Comparison of ENCODE assay signal across 22 cellular contexts in the genomic region with DNA sequence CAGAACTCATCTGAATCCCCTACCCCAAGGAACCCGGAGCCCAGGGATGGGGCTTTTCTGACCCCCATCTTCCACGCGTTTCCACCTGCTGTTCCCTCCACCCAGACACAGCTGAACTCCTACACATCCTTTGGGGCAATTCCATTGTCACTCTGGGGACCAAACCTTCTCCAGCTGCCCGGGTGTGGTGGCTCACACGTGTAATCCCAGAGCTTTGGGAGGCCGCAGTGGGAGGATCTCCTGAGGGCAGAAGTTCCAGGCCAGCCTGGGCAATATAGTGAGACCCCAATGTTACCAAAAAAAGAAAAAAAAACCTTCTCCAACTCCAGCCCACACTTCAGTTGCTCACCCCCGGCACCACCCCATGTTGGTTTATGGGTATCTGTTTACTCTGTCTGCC. TPM values are rescaled to one million over a fixed set of nuclear protein-coding genes. Genes with fewer than 3 reads are reported as not detected.
A peak's percentile ranks its signal among the peaks of the same experiment; 100 is the strongest.
DNase-seq lines count a peak whose midpoint lies in the region; ATAC-seq and TF ChIP-seq lines count a peak whose summit lies in the region.
"Had no signal": no experiment of that assay in that cellular context is flagged by ENCODE, and none has a peak within 500 bp of the region (broad histone marks: within the 10 kb centered on the region; RNA-seq: fewer than 3 reads in every experiment).

No MANE protein-coding gene starts in this region.

- ATAC-seq in right cardiac atrium (no peak), WTC11 (no peak), left lung (no peak)
- ATAC-seq: PC-3 had no signal

- H3K27me3 ChIP-seq in left ventricle myocardium inferior (ENCODE audit: low read depth) (peaks cover 40% of the 10 kb centered on the region), right cardiac atrium (ENCODE audit: control insufficient read depth, insufficient read depth) (no peaks in the 10 kb centered on the region), mucosa of rectum (ENCODE audit: control insufficient read depth in 2 of 2, insufficient read depth in 2 of 2, low read length in 2 of 2) (peaks cover 0 to 2% of the 10 kb centered on the region in 2 donors), left lung (peaks cover 0 to 61% of the 10 kb centered on the region in 2 donors), dorsolateral prefrontal cortex (peaks cover 0 to 3% (median 0%) of the 10 kb centered on the region in 45 donors)
- H3K27me3 ChIP-seq: MG63 had no signal

- no peaks in the 10 kb centered on the region for H3K27me3 Mint-ChIP-seq in WTC11 (ENCODE audit: low read depth)

- peak overlapping the region in 1 of 2 donors; percentile 56 for H3K9ac ChIP-seq in mucosa of rectum (ENCODE audit: low read depth in 1 of 2, low read length in 2 of 2)
- H3K9ac ChIP-seq: GM23248, KMS-11 had no signal

- POLR2A ChIA-PET in WTC11 (lab: Charles Lee) = interaction anchor here (0.6 kb wide), 2 partner anchors 32 to 1863 kb away, joined by 3 to 4 read pairs; no protein-coding TSS in a partner anchor

- no peak for TF ChIP-seq CTCF in left ventricle myocardium inferior (IDR thresholded peaks at IDR 0.05; ENCODE audit: borderline replicate concordance)
- TF ChIP-seq CTCF in WTC11 (IDR thresholded peaks at IDR 0.05) = no peak
- no peak for TF ChIP-seq CTCF in left lung (IDR thresholded peaks at IDR 0.05)
- no peak for TF ChIP-seq CTCF in dorsolateral prefrontal cortex (IDR thresholded peaks at IDR 0.05 in 54 of 56, conservative IDR thresholded peaks at IDR 0.05 in 2 of 56; ENCODE audit: low read depth in 1 of 56, partially characterized antibody in 56 of 56)

- H3K4me1 ChIP-seq in left ventricle myocardium inferior = peaks cover 67% of the 10 kb centered on the region
- peaks cover 12% of the 10 kb centered on the region for H3K4me1 ChIP-seq in right cardiac atrium (ENCODE audit: control insufficient read depth, insufficient read depth, low read length)
- H3K4me1 ChIP-seq in mucosa of rectum (ENCODE audit: control insufficient read depth in 2 of 2, insufficient read depth in 2 of 2, low read length in 2 of 2) = peaks cover 46 to 78% of the 10 kb centered on the region in 2 donors
- peaks cover 0 to 26% of the 10 kb centered on the region in 2 donors for H3K4me1 ChIP-seq in left lung

- peaks cover 4% of the 10 kb centered on the region for H3K36me3 Mint-ChIP-seq in WTC11

- no peak overlapping the region for H3K4me3 Mint-ChIP-seq in WTC11
- H3K4me3 Mint-ChIP-seq: HFFc6 had no signal

- H3K4me3 ChIP-seq in left ventricle myocardium inferior (no peak overlapping the region), right cardiac atrium (ENCODE audit: low read length) (no peak overlapping the region), mucosa of rectum (ENCODE audit: low read length in 2 of 2) (no peak overlapping the region), left lung (no peak overlapping the region), dorsolateral prefrontal cortex (no peak overlapping the region)
- H3K4me3 ChIP-seq: GM12878, GM23248, MG63, SK-N-MC had no signal

- H3K27ac ChIP-seq in left ventricle myocardium inferior (replicated peaks) = peak overlapping the region; percentile 83
- H3K27ac ChIP-seq in right cardiac atrium (ENCODE audit: low read length) = no peak overlapping the region
- H3K27ac ChIP-seq in mucosa of rectum (ENCODE audit: low read depth in 2 of 2, low read length in 2 of 2) = peak overlapping the region; percentile 89 to 93
- H3K27ac ChIP-seq in left lung = no peak overlapping the region
- peak overlapping the region in 5 of 59 donors; percentile 6 to 26 (median 20) for H3K27ac ChIP-seq in dorsolateral prefrontal cortex
- H3K27ac ChIP-seq: C4-2B, GM23248, KMS-11, SK-N-MC had no signal

- CTCF ChIA-PET in WTC11 (lab: Charles Lee) = interaction anchor here (0.7 to 1.9 kb wide), 3 partner anchors 65 to 120 kb away, joined by 3 to 5 read pairs (median 4); no protein-coding TSS in a partner anchor

- peak overlapping the region; percentile 87; the same call in 1 of the 2 replicates for H3K27ac Mint-ChIP-seq in WTC11
- H3K27ac Mint-ChIP-seq: HFFc6 had no signal

- H3K4me1 Mint-ChIP-seq in WTC11 = peaks cover 86% of the 10 kb centered on the region

- no peaks in the 10 kb centered on the region for H3K9me3 Mint-ChIP-seq in WTC11
- H3K9me3 Mint-ChIP-seq: HFFc6 had no signal

- WGBS in right cardiac atrium = 83% methylated on average over 7 of the region's 7 CpGs

- H3K9me3 ChIP-seq in left ventricle myocardium inferior (replicated peaks) (no peaks in the 10 kb centered on the region), right cardiac atrium (ENCODE audit: control insufficient read depth, low read length) (no peaks in the 10 kb centered on the region), mucosa of rectum (ENCODE audit: control insufficient read depth in 2 of 2, low read length in 2 of 2) (no peaks in the 10 kb centered on the region), left lung (no peaks in the 10 kb centered on the region)
- H3K9me3 ChIP-seq: MG63 had no signal

- intact Hi-C loops in left ventricle myocardium inferior (cut with micrococcal nuclease) (no loop called here), right cardiac atrium (cut with DNase I) (loop anchor here in 2 of 4 donors (10.0 kb wide), 2 partner anchors 208 to 428 kb away; no protein-coding TSS in a partner anchor), left lung (cut with DNase I) (no loop called here), dorsolateral prefrontal cortex (cut with DNase I) (loop anchor here in 1 of 2 donors (10.0 kb wide), 1 partner anchor 198 kb away; a partner anchor contains a TSS)

- H3K36me3 ChIP-seq in left ventricle myocardium inferior (no peaks in the 10 kb centered on the region), mucosa of rectum (ENCODE audit: control insufficient read depth in 2 of 2, insufficient read depth in 2 of 2, low read length in 2 of 2) (no peaks in the 10 kb centered on the region), left lung (no peaks in the 10 kb centered on the region)
- H3K36me3 ChIP-seq: MG63 had no signal

- DNase-seq in left ventricle myocardium inferior (no peak), right cardiac atrium (no peak), WTC11 (ENCODE audit: low spot score) (no peak), left lung (no peak), NCI-H748 (lab: John Stamatoyannopoulos, UW; ENCODE audit: unreplicated experiment) (no peak), dorsolateral prefrontal cortex (no peak)
- DNase-seq: DMS 273 treated with DMSO at 0.1 percent for 48 hours, GDM1, GM23248, HFFc6, MG63, NCI-H1092, NCI-H2107, NCI-H345, NCI-H526, PC-3 had no signal

TF ChIP-seq in WTC11, 78 proteins besides CTCF, POLR2A, EP300 and RAD21 (continues in another document):
- TF ChIP-seq SOX15 (CRISPR knock-in tag; IDR thresholded peaks at IDR 0.05) (no peak), ZNF263 (CRISPR knock-in tag; IDR thresholded peaks at IDR 0.05; ENCODE audit: low read depth) (no peak), GTF2I (CRISPR knock-in tag; conservative IDR thresholded peaks at IDR 0.05) (0 out of 2 replicates have a peak, but pooled peaks have one; percentile 7), ZNF121 (CRISPR knock-in tag; IDR thresholded peaks at IDR 0.05) (peak; percentile 90)
- TF ChIP-seq, protein P1, sequence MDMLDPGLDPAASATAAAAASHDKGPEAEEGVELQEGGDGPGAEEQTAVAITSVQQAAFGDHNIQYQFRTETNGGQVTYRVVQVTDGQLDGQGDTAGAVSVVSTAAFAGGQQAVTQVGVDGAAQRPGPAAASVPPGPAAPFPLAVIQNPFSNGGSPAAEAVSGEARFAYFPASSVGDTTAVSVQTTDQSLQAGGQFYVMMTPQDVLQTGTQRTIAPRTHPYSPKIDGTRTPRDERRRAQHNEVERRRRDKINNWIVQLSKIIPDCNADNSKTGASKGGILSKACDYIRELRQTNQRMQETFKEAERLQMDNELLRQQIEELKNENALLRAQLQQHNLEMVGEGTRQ (CRISPR knock-in tag; IDR thresholded peaks at IDR 0.05) = no peak
- TF ChIP-seq, protein P2, sequence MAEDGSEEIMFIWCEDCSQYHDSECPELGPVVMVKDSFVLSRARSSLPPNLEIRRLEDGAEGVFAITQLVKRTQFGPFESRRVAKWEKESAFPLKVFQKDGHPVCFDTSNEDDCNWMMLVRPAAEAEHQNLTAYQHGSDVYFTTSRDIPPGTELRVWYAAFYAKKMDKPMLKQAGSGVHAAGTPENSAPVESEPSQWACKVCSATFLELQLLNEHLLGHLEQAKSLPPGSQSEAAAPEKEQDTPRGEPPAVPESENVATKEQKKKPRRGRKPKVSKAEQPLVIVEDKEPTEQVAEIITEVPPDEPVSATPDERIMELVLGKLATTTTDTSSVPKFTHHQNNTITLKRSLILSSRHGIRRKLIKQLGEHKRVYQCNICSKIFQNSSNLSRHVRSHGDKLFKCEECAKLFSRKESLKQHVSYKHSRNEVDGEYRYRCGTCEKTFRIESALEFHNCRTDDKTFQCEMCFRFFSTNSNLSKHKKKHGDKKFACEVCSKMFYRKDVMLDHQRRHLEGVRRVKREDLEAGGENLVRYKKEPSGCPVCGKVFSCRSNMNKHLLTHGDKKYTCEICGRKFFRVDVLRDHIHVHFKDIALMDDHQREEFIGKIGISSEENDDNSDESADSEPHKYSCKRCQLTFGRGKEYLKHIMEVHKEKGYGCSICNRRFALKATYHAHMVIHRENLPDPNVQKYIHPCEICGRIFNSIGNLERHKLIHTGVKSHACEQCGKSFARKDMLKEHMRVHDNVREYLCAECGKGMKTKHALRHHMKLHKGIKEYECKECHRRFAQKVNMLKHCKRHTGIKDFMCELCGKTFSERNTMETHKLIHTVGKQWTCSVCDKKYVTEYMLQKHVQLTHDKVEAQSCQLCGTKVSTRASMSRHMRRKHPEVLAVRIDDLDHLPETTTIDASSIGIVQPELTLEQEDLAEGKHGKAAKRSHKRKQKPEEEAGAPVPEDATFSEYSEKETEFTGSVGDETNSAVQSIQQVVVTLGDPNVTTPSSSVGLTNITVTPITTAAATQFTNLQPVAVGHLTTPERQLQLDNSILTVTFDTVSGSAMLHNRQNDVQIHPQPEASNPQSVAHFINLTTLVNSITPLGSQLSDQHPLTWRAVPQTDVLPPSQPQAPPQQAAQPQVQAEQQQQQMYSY (CRISPR knock-in tag; IDR thresholded peaks at IDR 0.05) = no peak
- TF ChIP-seq, protein P3, sequence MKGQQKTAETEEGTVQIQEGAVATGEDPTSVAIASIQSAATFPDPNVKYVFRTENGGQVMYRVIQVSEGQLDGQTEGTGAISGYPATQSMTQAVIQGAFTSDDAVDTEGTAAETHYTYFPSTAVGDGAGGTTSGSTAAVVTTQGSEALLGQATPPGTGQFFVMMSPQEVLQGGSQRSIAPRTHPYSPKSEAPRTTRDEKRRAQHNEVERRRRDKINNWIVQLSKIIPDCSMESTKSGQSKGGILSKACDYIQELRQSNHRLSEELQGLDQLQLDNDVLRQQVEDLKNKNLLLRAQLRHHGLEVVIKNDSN (CRISPR knock-in tag; IDR thresholded peaks at IDR 0.05) = no peak

RNA-seq across cellular contexts. Expression of a gene that starts 8.1 kb away (rescaled TPM):
- 13.9 TPM for total RNA-seq in left ventricle myocardium inferior
- total RNA-seq in right cardiac atrium = 10 to 100 TPM; 20.1 to 39.2 (median 27.0) TPM
- 11.2 TPM for polyA plus RNA-seq in right cardiac atrium
- 20.0 to 21.8 TPM (median 21.7 TPM) in 3 replicates for total RNA-seq in WTC11 (2021)
- 10 to 100 TPM; 11.6 to 17.7 TPM for total RNA-seq in left lung
- 10 to 100 TPM in 119 of 120 experiments, 1 to 10 TPM in 1; 9.2 to 51.1 (median 29.8) TPM for total RNA-seq in dorsolateral prefrontal cortex
- total RNA-seq: A673 had no signal

Comparison
In these comparisons a context has a peak if more than half of its experiments do, and no peak if none do; other contexts are left out.
1. H3K27ac ChIP-seq: peak in left ventricle myocardium inferior (single experiment) and mucosa of rectum (2 of 2); none in right cardiac atrium (single experiment) and left lung (0 of 2).